In the genomic region with DNA sequence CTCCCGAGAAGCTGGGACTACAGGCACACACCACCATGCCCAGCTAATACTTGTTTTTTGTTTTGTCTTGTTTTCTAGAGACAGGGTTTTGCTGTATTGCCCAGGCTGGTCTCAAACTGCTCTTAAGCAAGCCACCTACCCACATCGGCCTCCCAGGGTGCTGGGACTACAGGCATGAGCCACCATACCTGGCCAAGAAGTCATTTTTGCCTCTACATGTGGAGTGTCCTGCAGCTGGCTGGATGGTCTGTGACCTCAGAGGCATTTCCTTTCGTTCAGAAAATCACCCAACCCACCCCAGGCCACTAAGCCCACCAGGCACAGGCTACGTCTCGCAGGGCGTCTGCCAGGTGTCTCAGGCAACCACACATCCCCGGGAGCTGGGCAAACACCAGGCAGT, we compare ENCODE assay signal across 22 cellular contexts.
"Had no signal": no experiment of that assay in that cellular context is flagged by ENCODE, and none has a peak within 500 bp of the region (broad histone marks: within the 10 kb centered on the region; RNA-seq: fewer than 3 reads in every experiment).

No MANE protein-coding gene starts in this region.

- H3K27me3 ChIP-seq: left lung, right lobe of liver, transverse colon had no signal

- ATAC-seq: effector memory CD8-positive, alpha-beta T cell; gastrocnemius medialis; heart right ventricle; left lung; lower lobe of right lung; psoas muscle; right lobe of liver; stimulated activated naive B cell treated with anti-CD40 and anti-IgM and Interleukin-4, amounts not matched to agents 10 μg/mL and 1 μg/mL and 100 μg/mL, for 72 hours; stimulated activated naive CD8-positive, alpha-beta T cell treated with anti-CD3 and anti-CD28 coated beads, Interleukin-15, amount 100 ng/mL, for 72 hours had no signal

- H2AFZ ChIP-seq: parathyroid adenoma had no signal

- H3K4me1 ChIP-seq: esophagus muscularis mucosa, gastrocnemius medialis, parathyroid adenoma, psoas muscle, transverse colon had no signal

- H3K27ac ChIP-seq: epithelial cell of prostate, esophagus muscularis mucosa, gastrocnemius medialis, heart right ventricle, left lung, lower lobe of right lung, parathyroid adenoma, psoas muscle, thoracic aorta, transverse colon had no signal

- H3K36me3 ChIP-seq: esophagus muscularis mucosa, gastrocnemius medialis, heart right ventricle, left lung, thoracic aorta, transverse colon had no signal

- H3K9me3 ChIP-seq: esophagus muscularis mucosa, gastrocnemius medialis, heart right ventricle, left lung, lower lobe of right lung, psoas muscle, right lobe of liver, thoracic aorta, transverse colon had no signal

- H3K9me3 Mint-ChIP-seq: dendritic cell treated with granulocyte-macrophage colony-stimulating factor and Interleukin-4, amounts not matched to agents 40 ng/mL and 50 ng/mL, for 4 days; effector memory CD8-positive, alpha-beta T cell; memory B cell; nephron; stimulated activated naive B cell treated with anti-CD40 and anti-IgM and Interleukin-4, amounts not matched to agents 10 μg/mL and 1 μg/mL and 100 μg/mL, for 72 hours; stimulated activated naive CD8-positive, alpha-beta T cell treated with anti-CD3 and anti-CD28 coated beads, Interleukin-15, amount 100 ng/mL, for 72 hours had no signal

- H3K36me3 Mint-ChIP-seq: memory B cell; naive B cell; stimulated activated naive B cell treated with anti-CD40 and anti-IgM and Interleukin-4, amounts not matched to agents 10 μg/mL and 1 μg/mL and 100 μg/mL, for 72 hours had no signal

- H3K79me2 ChIP-seq: parathyroid adenoma had no signal

- DNase-seq: effector memory CD8-positive, alpha-beta T cell; gastrocnemius medialis; heart right ventricle; hypothalamus; left lung; lower lobe of right lung; naive B cell; psoas muscle; retina; stimulated activated CD4-positive, alpha-beta T cell treated with anti-CD3 and anti-CD28 coated beads, Interleukin-2, amount 100 ng/mL, for 24 hours; stimulated activated CD4-positive, alpha-beta T cell treated with anti-CD3 and anti-CD28 coated beads, Interleukin-4, amount 100 ng/mL, for 4 hours; stimulated activated naive B cell treated with anti-CD40 and anti-IgM and Interleukin-4, amounts not matched to agents 10 μg/mL and 1 μg/mL and 100 μg/mL, for 72 hours; stimulated activated naive CD8-positive, alpha-beta T cell treated with anti-CD3 and anti-CD28 coated beads, Interleukin-15, amount 100 ng/mL, for 72 hours; transverse colon had no signal

- H3K4me3 ChIP-seq: esophagus muscularis mucosa, gastrocnemius medialis, heart right ventricle, left lung, lower lobe of right lung, psoas muscle, right lobe of liver, thoracic aorta, transverse colon had no signal

- H3K27ac Mint-ChIP-seq: dendritic cell treated with granulocyte-macrophage colony-stimulating factor and Interleukin-4, amounts not matched to agents 40 ng/mL and 50 ng/mL, for 4 days; effector memory CD8-positive, alpha-beta T cell; memory B cell; naive B cell; nephron; stimulated activated naive B cell treated with anti-CD40 and anti-IgM and Interleukin-4, amounts not matched to agents 10 μg/mL and 1 μg/mL and 100 μg/mL, for 72 hours had no signal

- H3K4me3 Mint-ChIP-seq: dendritic cell treated with granulocyte-macrophage colony-stimulating factor and Interleukin-4, amounts not matched to agents 40 ng/mL and 50 ng/mL, for 4 days; effector memory CD8-positive, alpha-beta T cell; memory B cell; naive B cell; nephron; stimulated activated naive B cell treated with anti-CD40 and anti-IgM and Interleukin-4, amounts not matched to agents 10 μg/mL and 1 μg/mL and 100 μg/mL, for 72 hours; stimulated activated naive CD8-positive, alpha-beta T cell treated with anti-CD3 and anti-CD28 coated beads, Interleukin-15, amount 100 ng/mL, for 72 hours had no signal
